In genomic region chr1:84780000-84780716, GRCh38 we compare ENCODE assay signal across 14 cellular contexts.
DNase-seq lines count a peak whose midpoint lies in the region; ATAC-seq and TF ChIP-seq lines count a peak whose summit lies in the region.
"Had no signal": no experiment of that assay in that cellular context is flagged by ENCODE, and none has a peak within 500 bp of the region (broad histone marks: within the 10 kb centered on the region; RNA-seq: fewer than 3 reads in every experiment).

No MANE protein-coding gene starts in this region.

- H3K27me3 ChIP-seq in RWPE2 (ENCODE audit: insufficient read depth, poor library complexity, severe bottlenecking), result no peaks in the 10 kb centered on the region
- no peaks in the 10 kb centered on the region for H3K27me3 ChIP-seq in fibroblast of lung (ENCODE audit: control insufficient read depth, insufficient read depth, low read length)
- peaks cover 7% of the 10 kb centered on the region for H3K27me3 ChIP-seq in A673 (replicated peaks; ENCODE audit: insufficient read depth, low read depth, low read length, poor library complexity)
- H3K27me3 ChIP-seq in brain microvascular endothelial cell (replicated peaks), result peaks cover 2% of the 10 kb centered on the region
- H3K27me3 ChIP-seq: hepatocyte had no signal

- BruUV-seq in A673 (replicated peaks; lab: Mats Ljungman, UMichigan), result no TSS peak

- no peak overlapping the region for H3K9ac ChIP-seq in fibroblast of lung (ENCODE audit: insufficient read depth, low read length)

- H3K9me3 ChIP-seq in RWPE2 (ENCODE audit: severe bottlenecking), result no peaks in the 10 kb centered on the region
- H3K9me3 ChIP-seq in fibroblast of lung (ENCODE audit: control insufficient read depth, insufficient read depth, low read depth, low read length), result no peaks in the 10 kb centered on the region
- no peaks in the 10 kb centered on the region for H3K9me3 ChIP-seq in A673 (ENCODE audit: low read depth, low read length, poor library complexity, severe bottlenecking)
- H3K9me3 ChIP-seq: thoracic aorta had no signal

- intact Hi-C loops in A673 (cut with micrococcal nuclease; ENCODE audit: unreplicated experiment), result no loop called here

- no peaks in the 10 kb centered on the region for H3K36me3 ChIP-seq in RWPE2 (ENCODE audit: low read depth)
- H3K36me3 ChIP-seq in fibroblast of lung (ENCODE audit: control insufficient read depth, insufficient read depth, low read length), result no peaks in the 10 kb centered on the region
- no peaks in the 10 kb centered on the region for H3K36me3 ChIP-seq in A673 (ENCODE audit: insufficient read depth, low read length, poor library complexity, severe bottlenecking)
- no peaks in the 10 kb centered on the region for H3K36me3 ChIP-seq in brain microvascular endothelial cell (replicated peaks)
- H3K36me3 ChIP-seq: thoracic aorta had no signal

- H3K4me3 ChIP-seq in RWPE2 (ENCODE audit: severe bottlenecking), result no peak overlapping the region
- no peak overlapping the region for H3K4me3 ChIP-seq in fibroblast of lung (replicated peaks in 1 of 4; ENCODE audit: control extremely low read depth in 1 of 4, insufficient read depth in 1 of 4, low read depth in 3 of 4, low read length in 4 of 4)
- no peak overlapping the region for H3K4me3 ChIP-seq in A673 (ENCODE audit: low read depth, low read length, poor library complexity, severe bottlenecking)
- H3K4me3 ChIP-seq in brain microvascular endothelial cell (ENCODE audit: low read depth, low read length), result no peak overlapping the region
- H3K4me3 ChIP-seq: hepatocyte, thoracic aorta had no signal

- no peak overlapping the region for H3K4me2 ChIP-seq in fibroblast of lung (ENCODE audit: extremely low read depth, insufficient read depth, low read length)
- H3K4me2 ChIP-seq: hepatocyte had no signal

- POLR2A ChIA-PET in A673 (lab: Charles Lee; ENCODE audit: low non-redundant PET), result no interaction called here

- no peak for TF ChIP-seq CTCF in 22Rv1 (IDR thresholded peaks at IDR 0.05)
- no peak for TF ChIP-seq CTCF in RWPE2 (IDR thresholded peaks at IDR 0.05; ENCODE audit: poor library complexity, severe bottlenecking)
- no peak for TF ChIP-seq CTCF in fibroblast of lung (conservative IDR thresholded peaks at IDR 0.05 in 1 of 2, IDR thresholded peaks at IDR 0.05 in 1 of 2; ENCODE audit: low read depth in 1 of 2, low read length in 2 of 2)
- no peak for TF ChIP-seq CTCF in A673 (conservative IDR thresholded peaks at IDR 0.05; ENCODE audit: low read depth, low read length)
- TF ChIP-seq CTCF in brain microvascular endothelial cell (IDR thresholded peaks at IDR 0.05; ENCODE audit: low read depth, low read length, missing control alignments), result no peak

- DNase-seq in GF-D8 (lab: John Stamatoyannopoulos, UW) (peak; percentile 7), RWPE2 (ENCODE audit: low spot score) (no peak), fibroblast of lung (ENCODE audit: low read depth in 2 of 2) (peak; percentile 28 to 32), A673 (ENCODE audit: low spot score) (no peak), NCI-H1092 (lab: John Stamatoyannopoulos, UW) (no peak), brain microvascular endothelial cell (no peak)
- DNase-seq: activated CD8-positive, alpha-beta memory T cell treated with anti-CD3 and anti-CD28 coated beads, Interleukin-2, amount 50 U/mL, for 48 hours; cortex of kidney; NCI-H2081 treated with DMSO at 0.1 percent for 48 hours; SW 1271 had no signal

- peak; percentile 55; the same call in 2 of the 3 replicates for ATAC-seq in RWPE2 (ENCODE audit: low read depth)
- ATAC-seq in GM19324 (IDR thresholded peaks at IDR 0.05; ENCODE audit: low FRiP score, unreplicated experiment), result no peak

- CTCF ChIA-PET in A673 (lab: Charles Lee), result no interaction called here

- no peaks in the 10 kb centered on the region for H3K4me1 ChIP-seq in RWPE2 (ENCODE audit: insufficient read depth, poor library complexity, severe bottlenecking)
- H3K4me1 ChIP-seq in fibroblast of lung (ENCODE audit: control insufficient read depth, extremely low read depth, insufficient read depth, low read length), result no peaks in the 10 kb centered on the region
- H3K4me1 ChIP-seq in A673 (ENCODE audit: insufficient read depth, low read length, poor library complexity, severe bottlenecking), result peaks cover 7% of the 10 kb centered on the region

- H2AFZ ChIP-seq in fibroblast of lung (ENCODE audit: low read length), result no peak overlapping the region
- H2AFZ ChIP-seq: hepatocyte had no signal

- no peaks in the 10 kb centered on the region for H3K79me2 ChIP-seq in fibroblast of lung (ENCODE audit: control insufficient read depth, insufficient read depth, low read length)
- H3K79me2 ChIP-seq: hepatocyte had no signal

- H4K20me1 ChIP-seq in fibroblast of lung (ENCODE audit: control insufficient read depth, extremely low read depth, insufficient read depth, low read length), result no peaks in the 10 kb centered on the region

- H3K27ac ChIP-seq in 22Rv1 (peak overlapping the region; percentile 44), RWPE2 (ENCODE audit: poor library complexity, severe bottlenecking) (no peak overlapping the region), fibroblast of lung (ENCODE audit: insufficient read depth, low read length) (no peak overlapping the region), A673 (ENCODE audit: low read depth, low read length, poor library complexity, severe bottlenecking) (no peak overlapping the region), brain microvascular endothelial cell (no peak overlapping the region)
- H3K27ac ChIP-seq: hepatocyte, thoracic aorta had no signal

- in situ Hi-C loops in brain microvascular endothelial cell (cut with HindIII; ENCODE audit: low pct_ligation_motif_present, low sequenced_read_pairs), result loop anchor here (10.0 kb wide), 1 partner anchor 155 kb away; no protein-coding TSS in a partner anchor

Comparison
In these comparisons a context has a peak if more than half of its experiments do, and no peak if none do; other contexts are left out.
1. DNase-seq: peak in GF-D8 (single experiment) and fibroblast of lung (2 of 2); none in RWPE2 (single experiment), A673 (single experiment), NCI-H1092 (single experiment) and brain microvascular endothelial cell (single experiment).